Comparison of ENCODE assay signal across 1 cellular context in genomic region chr1:247437551-247438535, GRCh38.
TF ChIP-seq lines count a peak whose summit lies in the region.

No MANE protein-coding gene starts in this region.

TF ChIP-seq in GM12878, 131 proteins besides CTCF, POLR2A, EP300 and RAD21:
- peak; percentile 90 for TF ChIP-seq ZBTB33 (IDR thresholded peaks at IDR 0.05)
- TF ChIP-seq SREBF1 (IDR thresholded peaks at IDR 0.05; ENCODE audit: low read length): no peak
- TF ChIP-seq EGR1 (IDR thresholded peaks at IDR 0.05; ENCODE audit: borderline replicate concordance in 1 of 2, low read depth in 2 of 2, low read length in 2 of 2): no peak
- no peak for TF ChIP-seq IRF3 (IDR thresholded peaks at IDR 0.05)
- TF ChIP-seq TARDBP (IDR thresholded peaks at IDR 0.05; ENCODE audit: borderline replicate concordance): no peak
- TF ChIP-seq ZNF687 (IDR thresholded peaks at IDR 0.05): peak; percentile 45; the same call in 1 of the 2 replicates
- peak; percentile 19; the same call in 1 of the 2 replicates for TF ChIP-seq EED (IDR thresholded peaks at IDR 0.05; ENCODE audit: low read depth)
- TF ChIP-seq NKRF (conservative IDR thresholded peaks at IDR 0.05): no peak
- no peak for TF ChIP-seq NFIC (IDR thresholded peaks at IDR 0.05; ENCODE audit: low read depth, low read length)
- TF ChIP-seq MXI1 (IDR thresholded peaks at IDR 0.05; ENCODE audit: low read depth, low read length): no peak
- 0 out of 2 replicates have a peak, but pooled peaks have one; percentile 48 for TF ChIP-seq DPF2 (IDR thresholded peaks at IDR 0.05)
- TF ChIP-seq BHLHE40 (IDR thresholded peaks at IDR 0.05; ENCODE audit: borderline replicate concordance in 1 of 2, low read depth in 2 of 2, low read length in 1 of 2): peak; percentile 75 to 86
- peak; percentile 74; the same call in 1 of the 2 replicates for TF ChIP-seq SPI1 (IDR thresholded peaks at IDR 0.05; ENCODE audit: borderline replicate concordance, insufficient read depth, low read depth, low read length)
- TF ChIP-seq RUNX3 (IDR thresholded peaks at IDR 0.05; ENCODE audit: low read length): 0 out of 2 replicates have a peak, but pooled peaks have one; percentile 26
- no peak for TF ChIP-seq NFYA (IDR thresholded peaks at IDR 0.05; ENCODE audit: borderline replicate concordance, low read depth, low read length)
- peak; percentile 34; the same call in 1 of the 2 replicates for TF ChIP-seq BCL11A (IDR thresholded peaks at IDR 0.05; ENCODE audit: low read depth, low read length)
- no peak for TF ChIP-seq SIN3A (IDR thresholded peaks at IDR 0.05; ENCODE audit: low read depth, low read length)
- TF ChIP-seq KDM1A (IDR thresholded peaks at IDR 0.05; ENCODE audit: borderline replicate concordance): no peak
- peak; percentile 59; the same call in 1 of the 2 replicates for TF ChIP-seq IKZF1 (conservative IDR thresholded peaks at IDR 0.05)
- TF ChIP-seq CBX5 (IDR thresholded peaks at IDR 0.05; ENCODE audit: low read depth): no peak
- peak; percentile 69 to 74 for TF ChIP-seq IKZF2 (IDR thresholded peaks at IDR 0.05)
- TF ChIP-seq EZH2 (IDR thresholded peaks at IDR 0.05; ENCODE audit: borderline replicate concordance, control insufficient read depth, low read depth, low read length): no peak
- TF ChIP-seq PKNOX1 (IDR thresholded peaks at IDR 0.05): peak; percentile 26; the same call in 1 of the 2 replicates
- no peak for TF ChIP-seq HDGF (IDR thresholded peaks at IDR 0.05)
- TF ChIP-seq STAT3 (IDR thresholded peaks at IDR 0.05; ENCODE audit: low read depth, low read length): no peak
- TF ChIP-seq PRDM15 (CRISPR knock-in tag; IDR thresholded peaks at IDR 0.05): no peak
- TF ChIP-seq PAX5 (IDR thresholded peaks at IDR 0.05; ENCODE audit: borderline replicate concordance, low read depth, low read length): 0 out of 2 replicates have a peak, but pooled peaks have one; percentile 27
- 0 out of 4 replicates have a peak, but pooled peaks of 1 of the 2 experiments have one; percentile 16 for TF ChIP-seq ETV6 (conservative IDR thresholded peaks at IDR 0.05 in 1 of 2, IDR thresholded peaks at IDR 0.05 in 1 of 2; ENCODE audit: borderline replicate concordance in 1 of 2, low read depth in 1 of 2)
- peak; percentile 67 for TF ChIP-seq MEF2B (IDR thresholded peaks at IDR 0.05; ENCODE audit: partially characterized antibody, poor library complexity, severe bottlenecking)
- no peak for TF ChIP-seq WRNIP1 (IDR thresholded peaks at IDR 0.05; ENCODE audit: borderline replicate concordance, low read depth, low read length)
- TF ChIP-seq MTA2 (IDR thresholded peaks at IDR 0.05; ENCODE audit: low read depth): peak; percentile 82
- no peak for TF ChIP-seq CREM (IDR thresholded peaks at IDR 0.05; ENCODE audit: low read depth)
